Comparison of ENCODE assay signal across 9 cellular contexts in the genomic region with DNA sequence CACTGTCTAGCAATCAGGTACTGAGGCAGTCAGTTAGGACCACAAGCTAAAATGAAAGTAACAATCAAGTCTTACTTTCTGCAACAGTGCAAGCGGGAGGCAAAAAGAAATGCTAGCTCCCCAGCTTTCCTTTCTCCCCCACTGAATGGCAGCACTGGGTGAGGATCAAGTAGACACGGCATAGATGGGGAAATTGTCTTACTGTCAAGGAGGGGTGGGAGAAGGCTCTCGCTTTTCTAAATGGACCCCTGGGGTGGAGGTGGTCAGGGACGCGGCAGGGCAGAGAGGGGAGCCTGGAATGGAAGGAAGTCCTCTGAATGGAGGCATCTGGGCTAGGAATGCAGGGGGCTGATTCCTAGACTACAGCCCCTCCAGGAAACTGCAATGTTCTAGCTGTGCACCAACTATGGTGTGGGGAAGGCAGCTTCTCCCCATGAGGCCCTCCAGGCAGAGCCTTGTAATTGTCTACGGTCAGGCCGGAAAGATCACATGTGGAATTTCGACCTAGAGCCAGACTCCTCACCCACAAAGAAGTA. TPM values are rescaled to one million over a fixed set of nuclear protein-coding genes. Genes with fewer than 3 reads are reported as not detected.
A peak's percentile ranks its signal among the peaks of the same experiment; 100 is the strongest.
DNase-seq lines count a peak whose midpoint lies in the region; ATAC-seq and TF ChIP-seq lines count a peak whose summit lies in the region.
"Had no signal": no experiment of that assay in that cellular context is flagged by ENCODE, and none has a peak within 500 bp of the region (broad histone marks: within the 10 kb centered on the region; RNA-seq: fewer than 3 reads in every experiment).

No MANE protein-coding gene starts in this region.

- H3K27me3 ChIP-seq in HAP-1 (ENCODE audit: low read depth) = no peaks in the 10 kb centered on the region

- peak overlapping the region; percentile 76 for H3K27ac Mint-ChIP-seq in activated B cell treated with CpG ODN at 0.5 μM for 24 hours

- H3K4me3 ChIP-seq in HAP-1 (peak overlapping the region; percentile 10), fibroblast of villous mesenchyme (ENCODE audit: low read depth, low read length) (peak overlapping the region; percentile 43), skin epidermis (peak overlapping the region in 2 of 7 experiments; percentile 14 to 28)

- CTCF ChIA-PET in activated B cell treated with CpG ODN at 0.5 μM for 24 hours (lab: Charles Lee) = interaction anchor here (0.9 to 1.1 kb wide), 3 partner anchors 10 to 252 kb away, joined by 3 to 4 read pairs (median 3); a partner anchor contains a TSS

- H3K9me3 Mint-ChIP-seq in activated B cell treated with CpG ODN at 0.5 μM for 24 hours = no peaks in the 10 kb centered on the region

- H3K36me3 ChIP-seq in HAP-1 (replicated peaks) = no peaks in the 10 kb centered on the region

- H3K4me1 ChIP-seq in HAP-1 = peaks cover 21% of the 10 kb centered on the region

- POLR2A ChIA-PET in activated B cell treated with CpG ODN at 0.5 μM for 24 hours (lab: Charles Lee) = interaction anchor here (1.2 to 2.6 kb wide), 4 partner anchors 83 to 249 kb away, joined by 3 to 10 read pairs (median 6); a partner anchor contains a TSS

- no peaks in the 10 kb centered on the region for H3K36me3 Mint-ChIP-seq in activated B cell treated with CpG ODN at 0.5 μM for 24 hours (ENCODE audit: low read depth)

- no peaks in the 10 kb centered on the region for H3K9me3 ChIP-seq in HAP-1

- in situ Hi-C loops in HAP-1 (cut with MboI; ENCODE audit: low sequenced_read_pairs) = loop anchor here (25.0 kb wide), 1 partner anchor 247 kb away; a partner anchor contains a TSS

- DNase-seq in HAP-1 (ENCODE audit: low spot score in 2 of 2) (peak; percentile 77 to 86), activated B cell treated with CpG ODN at 0.5 μM for 24 hours (no peak), fibroblast of villous mesenchyme (ENCODE audit: low read depth) (peak; percentile 36), NCI-H1436 treated with DMSO at 0.1 percent for 48 hours (lab: John Stamatoyannopoulos, UW) (no peak)
- DNase-seq in stimulated activated naive CD4-positive, alpha-beta T cell treated with Interleukin-2 at 50 U/mL for 16 hours (lab: John Stamatoyannopoulos, UW) = no peak
- DNase-seq in stimulated activated naive CD4-positive, alpha-beta T cell (lab: John Stamatoyannopoulos, UW) = no peak
- DNase-seq: NCI-H2171, nucleus accumbens had no signal

- ATAC-seq in activated B cell treated with CpG ODN at 0.5 μM for 24 hours (ENCODE audit: low read depth) = no peak

- H3K4me3 Mint-ChIP-seq in activated B cell treated with CpG ODN at 0.5 μM for 24 hours = peak overlapping the region; percentile 73

- H3K27me3 Mint-ChIP-seq in activated B cell treated with CpG ODN at 0.5 μM for 24 hours = no peaks in the 10 kb centered on the region

- H3K4me1 Mint-ChIP-seq in activated B cell treated with CpG ODN at 0.5 μM for 24 hours = peaks cover 40% of the 10 kb centered on the region

- peak overlapping the region in 13 of 21 experiments; percentile 1 to 76 (median 33) for H3K27ac ChIP-seq in skin epidermis

- TF ChIP-seq CTCF in activated B cell treated with CpG ODN at 0.5 μM for 24 hours (IDR thresholded peaks at IDR 0.05) (no peak), fibroblast of villous mesenchyme (IDR thresholded peaks at IDR 0.05; ENCODE audit: insufficient read depth, low read depth, low read length) (no peak)

- intact Hi-C loops in activated B cell treated with CpG ODN at 0.5 μM for 24 hours (cut with micrococcal nuclease) = no loop called here

RNA-seq across cellular contexts. Expression of a gene that starts 24.3 kb away (rescaled TPM):
- total RNA-seq in activated B cell treated with CpG ODN at 0.5 μM for 24 hours = 16.5 and 22.9 TPM in 2 replicates
- total RNA-seq in fibroblast of villous mesenchyme = 14.2 and 29.8 TPM in 2 replicates

RNA-seq across cellular contexts. Expression of a gene that starts 24.5 kb away (rescaled TPM):
- total RNA-seq in activated B cell treated with CpG ODN at 0.5 μM for 24 hours = 23.1 and 23.5 TPM in 2 replicates
- 24.2 and 29.4 TPM in 2 replicates for total RNA-seq in fibroblast of villous mesenchyme

Comparison
In these comparisons a context has a peak if more than half of its experiments do, and no peak if none do; other contexts are left out.
1. DNase-seq: peak in HAP-1 (2 of 2) and fibroblast of villous mesenchyme (single experiment); none in activated B cell treated with CpG ODN at 0.5 μM for 24 hours (single experiment), stimulated activated naive CD4-positive, alpha-beta T cell treated with Interleukin-2 at 50 U/mL for 16 hours (single experiment), stimulated activated naive CD4-positive, alpha-beta T cell (0 of 6) and NCI-H1436 treated with DMSO at 0.1 percent for 48 hours (single experiment).